Comparison of ENCODE assay signal across 18 cellular contexts in genomic region chr7:144830811-144831210, GRCh38. TPM values are rescaled to one million over a fixed set of nuclear protein-coding genes. Genes with fewer than 3 reads are reported as not detected.
DNase-seq lines count a peak whose midpoint lies in the region; ATAC-seq and TF ChIP-seq lines count a peak whose summit lies in the region.
"Had no signal": no experiment of that assay in that cellular context is flagged by ENCODE, and none has a peak within 500 bp of the region (broad histone marks: within the 10 kb centered on the region; RNA-seq: fewer than 3 reads in every experiment).

No MANE protein-coding gene starts in this region.

- no peak overlapping the region for H3K27ac ChIP-seq in CD8-positive, alpha-beta memory T cell (ENCODE audit: low read depth, low read length)
- H3K27ac ChIP-seq in endodermal cell (ENCODE audit: low read depth, low read length): no peak overlapping the region
- H3K27ac ChIP-seq: cardiac muscle cell, heart left ventricle had no signal

- peak overlapping the region in 5 of 8 donors; percentile 22 to 73 (median 48) for H3K27ac Mint-ChIP-seq in CD8-positive, alpha-beta memory T cell
- H3K27ac Mint-ChIP-seq in T-helper 17 cell (peak overlapping the region; percentile 97), endodermal cell (no peak overlapping the region)
- H3K27ac Mint-ChIP-seq: H9 had no signal

- no peaks in the 10 kb centered on the region for H3K9me3 ChIP-seq in CD8-positive, alpha-beta memory T cell (ENCODE audit: low read length)
- H3K9me3 ChIP-seq in T-helper 17 cell (ENCODE audit: control insufficient read depth, low read length, poor library complexity, severe bottlenecking) (no peaks in the 10 kb centered on the region), endodermal cell (ENCODE audit: control insufficient read depth, low read length) (peaks cover 22% of the 10 kb centered on the region)
- H3K9me3 ChIP-seq: heart left ventricle, mucosa of descending colon had no signal

- ATAC-seq in T-helper 17 cell: no peak
- ATAC-seq: heart left ventricle had no signal

- POLR2A ChIA-PET in CD8-positive, alpha-beta memory T cell (lab: Charles Lee): no interaction called here

- H3K27me3 Mint-ChIP-seq in CD8-positive, alpha-beta memory T cell: no peaks in the 10 kb centered on the region
- H3K27me3 Mint-ChIP-seq in T-helper 17 cell (no peaks in the 10 kb centered on the region), endodermal cell (ENCODE audit: insufficient read depth) (peaks cover 15% of the 10 kb centered on the region)

- no peak overlapping the region for H3K4me3 ChIP-seq in CD8-positive, alpha-beta memory T cell (ENCODE audit: low read length)
- H3K4me3 ChIP-seq in endodermal cell (ENCODE audit: low read length): peak overlapping the region; percentile 13
- H3K4me3 ChIP-seq: cardiac muscle cell, heart left ventricle, mucosa of descending colon had no signal

- H3K4me3 Mint-ChIP-seq in CD8-positive, alpha-beta memory T cell: peak overlapping the region in 2 of 7 donors; percentile 5 to 10
- no peak overlapping the region for H3K4me3 Mint-ChIP-seq in T-helper 17 cell
- H3K4me3 Mint-ChIP-seq in endodermal cell: no peak overlapping the region
- H3K4me3 Mint-ChIP-seq: activated T-cell treated with anti-CD3 and anti-CD28 coated beads, Interleukin-2, amount 50 U/mL, for 4 hours; H9 had no signal

- H3K9me3 Mint-ChIP-seq in CD8-positive, alpha-beta memory T cell: no peaks in the 10 kb centered on the region
- peaks cover 9% of the 10 kb centered on the region for H3K9me3 Mint-ChIP-seq in endodermal cell

- H3K36me3 ChIP-seq in CD8-positive, alpha-beta memory T cell (ENCODE audit: insufficient read depth, low read length): no peaks in the 10 kb centered on the region
- peaks cover 19% of the 10 kb centered on the region for H3K36me3 ChIP-seq in endodermal cell (ENCODE audit: control insufficient read depth, insufficient read depth, low read length)
- H3K36me3 ChIP-seq: cardiac muscle cell, heart left ventricle had no signal

- no peaks in the 10 kb centered on the region for H3K27me3 ChIP-seq in CD8-positive, alpha-beta memory T cell (ENCODE audit: insufficient read depth, low read length, poor library complexity, severe bottlenecking)
- H3K27me3 ChIP-seq in endodermal cell (ENCODE audit: control insufficient read depth, insufficient read depth, low read length, poor library complexity, severe bottlenecking): no peaks in the 10 kb centered on the region
- H3K27me3 ChIP-seq: cardiac muscle cell, heart left ventricle had no signal

- H3K4me1 Mint-ChIP-seq in CD8-positive, alpha-beta memory T cell: peaks cover 33 to 63% (median 57%) of the 10 kb centered on the region in 3 donors
- H3K4me1 Mint-ChIP-seq in T-helper 17 cell (peaks cover 25% of the 10 kb centered on the region), endodermal cell (peaks cover 24% of the 10 kb centered on the region)

- CTCF ChIA-PET in CD8-positive, alpha-beta memory T cell (lab: Charles Lee): interaction anchor here (1.4 kb wide), 1 partner anchor 9 kb away, joined by 3 read pairs; no protein-coding TSS in a partner anchor

- TF ChIP-seq CTCF in endodermal cell (conservative IDR thresholded peaks at IDR 0.05): no peak

- 94% methylated on average over 5 of the region's 5 CpGs for WGBS in endodermal cell (ENCODE audit: insufficient coverage in 1 of 2, insufficient read length in 1 of 2), 2 experiments

- DNase-seq in A172 (ENCODE audit: low spot score) (peak; percentile 52), T-helper 17 cell (no peak), endodermal cell (no peak), amniotic stem cell (lab: John Stamatoyannopoulos, UW) (no peak), NCI-H146 treated with DMSO at 0.1 percent for 48 hours (lab: John Stamatoyannopoulos, UW; ENCODE audit: unreplicated experiment) (no peak), DMS153 treated with DMSO at 0.1 percent for 48 hours (lab: John Stamatoyannopoulos, UW; ENCODE audit: unreplicated experiment) (no peak)
- DNase-seq in CD8-positive, alpha-beta memory T cell: no peak
- DNase-seq in stimulated activated CD4-positive, alpha-beta T cell treated with anti-CD3 and anti-CD28 coated beads, Interleukin-4, amount 100 ng/mL, for 4 hours: no peak
- DNase-seq: activated T-cell treated with anti-CD3 and anti-CD28 coated beads, Interleukin-2, amount 50 U/mL, for 4 hours; DND-41; H9; heart left ventricle; KBM-7; NCI-H187; NCI-H526; T-helper 1 cell had no signal

- no peak overlapping the region for H3K9ac ChIP-seq in endodermal cell (ENCODE audit: extremely low read depth, low read length, poor library complexity, severe bottlenecking)

- H3K4me1 ChIP-seq in CD8-positive, alpha-beta memory T cell (ENCODE audit: insufficient read depth, low read length): peaks cover 49% of the 10 kb centered on the region
- H3K4me1 ChIP-seq in endodermal cell (ENCODE audit: control insufficient read depth, insufficient read depth, low read length): no peaks in the 10 kb centered on the region

- H3K36me3 Mint-ChIP-seq in CD8-positive, alpha-beta memory T cell: peaks cover 3 to 13% (median 3%) of the 10 kb centered on the region in 3 donors
- peaks cover 2% of the 10 kb centered on the region for H3K36me3 Mint-ChIP-seq in T-helper 17 cell (ENCODE audit: low read depth)
- peaks cover 7% of the 10 kb centered on the region for H3K36me3 Mint-ChIP-seq in endodermal cell (ENCODE audit: low read depth)

RNA-seq across cellular contexts. Expression of gene TPK1, which starts 5.0 kb away (rescaled TPM):
- 3.9 and 5.9 TPM in 2 replicates for total RNA-seq in A172 (2014; rRNA removed; shearing (Covaris generic))
- total RNA-seq in CD8-positive, alpha-beta memory T cell: 10 to 100 TPM; 18.0 to 19.0 TPM
- polyA plus RNA-seq in CD8-positive, alpha-beta memory T cell: 20.1 TPM
- total RNA-seq in T-helper 17 cell: 10 to 100 TPM; 20.3 to 21.7 TPM
- 1 to 10 TPM; 9.7 TPM for total RNA-seq in endodermal cell
- polyA plus RNA-seq in endodermal cell (2013, experiment 1 of 2): 6.7 TPM
- 7.1 TPM for polyA plus RNA-seq in endodermal cell (2013, experiment 2 of 2)
